25 cellular contexts compared by ENCODE assay signal in the genomic region with DNA sequence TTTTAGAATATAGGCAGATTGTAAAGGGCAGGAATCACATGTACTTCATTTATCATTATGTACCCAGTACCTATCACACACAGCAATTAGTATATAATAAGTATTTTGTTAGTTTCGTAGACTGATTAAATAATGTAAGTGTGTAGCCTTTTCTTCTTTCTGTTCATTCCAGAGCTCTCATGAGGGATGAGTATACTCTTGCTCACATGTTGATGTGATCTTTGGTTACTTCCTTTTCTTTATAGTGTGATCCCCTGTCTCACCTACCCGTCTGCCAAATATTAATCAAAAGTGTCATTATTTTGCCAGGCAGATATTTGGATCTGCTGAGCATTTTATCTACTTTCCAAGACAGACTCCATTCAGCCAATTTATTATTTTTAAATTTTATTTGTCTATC.
"Had no signal": no experiment of that assay in that cellular context is flagged by ENCODE, and none has a peak within 500 bp of the region (broad histone marks: within the 10 kb centered on the region; RNA-seq: fewer than 3 reads in every experiment).

No MANE protein-coding gene starts in this region.

- H3K4me2 ChIP-seq: hepatocyte had no signal

- H3K4me1 Mint-ChIP-seq: stimulated activated naive CD8-positive, alpha-beta T cell treated with anti-CD3 and anti-CD28 coated beads, Interleukin-15, amount 100 ng/mL, for 72 hours had no signal

- DNase-seq: activated CD4-positive, alpha-beta T cell treated with anti-CD3 and anti-CD28 coated beads, Interleukin-2, amount 50 U/mL, for 1 hour; activated naive CD4-positive, alpha-beta T cell; activated T-cell treated with anti-CD3 and anti-CD28 coated beads, Interleukin-2, amount 50 U/mL, for 24 hours; adrenal gland; cortex of kidney; erythroblast; foreskin melanocyte; glutamatergic neuron; occipital lobe; posterior cingulate gyrus; right lobe of liver; small intestine; stimulated activated CD4-positive, alpha-beta T cell treated with anti-CD3 and anti-CD28 coated beads, Interleukin-2, amount 100 ng/mL, for 24 hours; stimulated activated naive CD8-positive, alpha-beta T cell treated with anti-CD3 and anti-CD28 coated beads, Interleukin-15, amount 100 ng/mL, for 72 hours; SW 1271; T-helper 2 cell; tibial artery had no signal

- H3K4me3 Mint-ChIP-seq: activated naive CD8-positive, alpha-beta T cell; activated T-cell treated with anti-CD3 and anti-CD28 coated beads, Interleukin-2, amount 50 U/mL, for 24 hours; central memory CD8-positive, alpha-beta T cell; memory B cell; stimulated activated effector memory CD8-positive, alpha-beta T cell treated with anti-CD3 and anti-CD28 coated beads, Interleukin-12 subunit alpha, Interleukin-12 subunit beta, amount 100 ng/mL, for 72 hours; stimulated activated naive CD8-positive, alpha-beta T cell treated with anti-CD3 and anti-CD28 coated beads, Interleukin-15, amount 100 ng/mL, for 72 hours had no signal

- H3K9me3 ChIP-seq: adrenal gland, ascending aorta, right lobe of liver had no signal

- H3K27me3 ChIP-seq: adrenal gland, ascending aorta, hepatocyte, right lobe of liver, tibial artery had no signal

- H3K4me1 ChIP-seq: adrenal gland, ascending aorta, tibial artery had no signal

- H2AFZ ChIP-seq: hepatocyte had no signal

- H3K27ac Mint-ChIP-seq: activated naive CD8-positive, alpha-beta T cell; activated T-cell treated with anti-CD3 and anti-CD28 coated beads, Interleukin-2, amount 50 U/mL, for 24 hours; activated T-helper 2 cell treated with anti-CD3 and anti-CD28 coated beads, Interferon-gamma antibody, Interleukin-2, Interleukin-4, amounts not matched to agents 10 μg/mL and 5 μg/mL and 100 μg/mL, durations not matched to agents 14 hours and 24 hours and 36 hours; memory B cell; stimulated activated effector memory CD8-positive, alpha-beta T cell treated with anti-CD3 and anti-CD28 coated beads, Interleukin-12 subunit alpha, Interleukin-12 subunit beta, amount 100 ng/mL, for 72 hours; stimulated activated naive CD8-positive, alpha-beta T cell treated with anti-CD3 and anti-CD28 coated beads, Interleukin-15, amount 100 ng/mL, for 72 hours had no signal

- FAIRE-seq: small intestine had no signal

- H3K27ac ChIP-seq: adrenal gland, ascending aorta, hepatocyte, right lobe of liver, tibial artery had no signal

- H3K4me3 ChIP-seq: adrenal gland, ascending aorta, hepatocyte, right lobe of liver, tibial artery had no signal

- ATAC-seq: activated CD4-positive, CD25-positive, alpha-beta regulatory T cell treated with anti-CD3 and anti-CD28 coated beads, Interleukin-2, amount 50 U/mL, for 24 hours; stimulated activated effector memory CD8-positive, alpha-beta T cell treated with anti-CD3 and anti-CD28 coated beads, Interleukin-12 subunit alpha, Interleukin-12 subunit beta, amount 100 ng/mL, for 72 hours; stimulated activated naive CD8-positive, alpha-beta T cell treated with anti-CD3 and anti-CD28 coated beads, Interleukin-15, amount 100 ng/mL, for 72 hours had no signal

- H3K27me3 Mint-ChIP-seq: activated naive CD8-positive, alpha-beta T cell; activated T-cell treated with anti-CD3 and anti-CD28 coated beads, Interleukin-2, amount 50 U/mL, for 24 hours; central memory CD8-positive, alpha-beta T cell; memory B cell; stimulated activated naive CD8-positive, alpha-beta T cell treated with anti-CD3 and anti-CD28 coated beads, Interleukin-15, amount 100 ng/mL, for 72 hours had no signal
